Comparison of ENCODE assay signal across 17 cellular contexts in genomic region chr15:53910852-53911251, GRCh38.
DNase-seq lines count a peak whose midpoint lies in the region; ATAC-seq and TF ChIP-seq lines count a peak whose summit lies in the region.
"Had no signal": no experiment of that assay in that cellular context is flagged by ENCODE, and none has a peak within 500 bp of the region (broad histone marks: within the 10 kb centered on the region; RNA-seq: fewer than 3 reads in every experiment).

No MANE protein-coding gene starts in this region.

- intact Hi-C loops in upper lobe of right lung (cut with DNase I), result no loop called here

- no peaks in the 10 kb centered on the region for H3K36me3 ChIP-seq in kidney epithelial cell (ENCODE audit: control insufficient read depth, insufficient read depth, low read length)
- no peaks in the 10 kb centered on the region for H3K36me3 ChIP-seq in upper lobe of right lung

- no peaks in the 10 kb centered on the region for H3K27me3 ChIP-seq in kidney epithelial cell (ENCODE audit: control insufficient read depth, insufficient read depth, low read length)
- no peaks in the 10 kb centered on the region for H3K27me3 ChIP-seq in upper lobe of right lung

- no peak overlapping the region for H3K27ac ChIP-seq in upper lobe of right lung

- DNase-seq in RPMI8226, result peak; percentile 35
- peak; percentile 19 for DNase-seq in kidney epithelial cell (ENCODE audit: low read depth)
- no peak for DNase-seq in omental fat pad (ENCODE audit: low spot score)
- peak; percentile 63 for DNase-seq in upper lobe of right lung
- DNase-seq in activated naive CD4-positive, alpha-beta T cell treated with Interleukin-2 at 50 U/mL for 16 hours, result no peak
- DNase-seq in AG08395 (ENCODE audit: low spot score), result no peak
- DNase-seq: ACHN; CD8-positive, alpha-beta memory T cell; DMS 273 treated with DMSO at 0.1 percent for 48 hours; EL; HCEC 1CT; NCI-H1092 treated with DMSO at 0.1 percent for 48 hours; NCI-H1694 treated with DMSO at 0.1 percent for 48 hours; NCI-H526 treated with DMSO at 0.1 percent for 48 hours had no signal

- H3K4me3 ChIP-seq in kidney epithelial cell (ENCODE audit: low read depth, low read length) (no peak overlapping the region), upper lobe of right lung (no peak overlapping the region)
- H3K4me3 ChIP-seq: K562 had no signal

- H3K9me3 ChIP-seq in upper lobe of right lung, result no peaks in the 10 kb centered on the region

- no peak for TF ChIP-seq CTCF in kidney epithelial cell (IDR thresholded peaks at IDR 0.05; ENCODE audit: insufficient read depth, low read length, poor library complexity, severe bottlenecking)
- no peak for TF ChIP-seq CTCF in omental fat pad (IDR thresholded peaks at IDR 0.05)
- no peak for TF ChIP-seq CTCF in upper lobe of right lung (IDR thresholded peaks at IDR 0.05)

- no peaks in the 10 kb centered on the region for H3K4me1 ChIP-seq in upper lobe of right lung

- ATAC-seq in omental fat pad (ENCODE audit: low FRiP score) (peak; percentile 58), upper lobe of right lung (peak; percentile 46), HG03439 (IDR thresholded peaks at IDR 0.05; ENCODE audit: unreplicated experiment) (no peak)
- ATAC-seq: K562, PC-3 had no signal

Comparison
In these comparisons a context has a peak if more than half of its experiments do, and no peak if none do; other contexts are left out.
1. DNase-seq: peak in RPMI8226 (single experiment), kidney epithelial cell (single experiment) and upper lobe of right lung (single experiment); none in omental fat pad (single experiment), activated naive CD4-positive, alpha-beta T cell treated with Interleukin-2 at 50 U/mL for 16 hours (single experiment) and AG08395 (single experiment).